1 cellular context compared by ENCODE assay signal in genomic region chr4:110632506-110633357, GRCh38.
TF ChIP-seq lines count a peak whose summit lies in the region.

No MANE protein-coding gene starts in this region.

TF ChIP-seq in HepG2, 621 proteins besides CTCF, POLR2A, EP300 and RAD21 (continued from another document):
- TF ChIP-seq ETS1 (CRISPR knock-in tag; IDR thresholded peaks at IDR 0.05) = no peak
- TF ChIP-seq BHLHE40 (IDR thresholded peaks at IDR 0.05; ENCODE audit: low read length) = no peak
- no peak for TF ChIP-seq STAT5B (CRISPR knock-in tag; IDR thresholded peaks at IDR 0.05)
- no peak for TF ChIP-seq SMAD3 (CRISPR knock-in tag; IDR thresholded peaks at IDR 0.05)
- TF ChIP-seq RERE (CRISPR knock-in tag; IDR thresholded peaks at IDR 0.05; ENCODE audit: low read depth) = no peak
- no peak for TF ChIP-seq THAP7 (CRISPR knock-in tag; IDR thresholded peaks at IDR 0.05)
- TF ChIP-seq, protein P1, sequence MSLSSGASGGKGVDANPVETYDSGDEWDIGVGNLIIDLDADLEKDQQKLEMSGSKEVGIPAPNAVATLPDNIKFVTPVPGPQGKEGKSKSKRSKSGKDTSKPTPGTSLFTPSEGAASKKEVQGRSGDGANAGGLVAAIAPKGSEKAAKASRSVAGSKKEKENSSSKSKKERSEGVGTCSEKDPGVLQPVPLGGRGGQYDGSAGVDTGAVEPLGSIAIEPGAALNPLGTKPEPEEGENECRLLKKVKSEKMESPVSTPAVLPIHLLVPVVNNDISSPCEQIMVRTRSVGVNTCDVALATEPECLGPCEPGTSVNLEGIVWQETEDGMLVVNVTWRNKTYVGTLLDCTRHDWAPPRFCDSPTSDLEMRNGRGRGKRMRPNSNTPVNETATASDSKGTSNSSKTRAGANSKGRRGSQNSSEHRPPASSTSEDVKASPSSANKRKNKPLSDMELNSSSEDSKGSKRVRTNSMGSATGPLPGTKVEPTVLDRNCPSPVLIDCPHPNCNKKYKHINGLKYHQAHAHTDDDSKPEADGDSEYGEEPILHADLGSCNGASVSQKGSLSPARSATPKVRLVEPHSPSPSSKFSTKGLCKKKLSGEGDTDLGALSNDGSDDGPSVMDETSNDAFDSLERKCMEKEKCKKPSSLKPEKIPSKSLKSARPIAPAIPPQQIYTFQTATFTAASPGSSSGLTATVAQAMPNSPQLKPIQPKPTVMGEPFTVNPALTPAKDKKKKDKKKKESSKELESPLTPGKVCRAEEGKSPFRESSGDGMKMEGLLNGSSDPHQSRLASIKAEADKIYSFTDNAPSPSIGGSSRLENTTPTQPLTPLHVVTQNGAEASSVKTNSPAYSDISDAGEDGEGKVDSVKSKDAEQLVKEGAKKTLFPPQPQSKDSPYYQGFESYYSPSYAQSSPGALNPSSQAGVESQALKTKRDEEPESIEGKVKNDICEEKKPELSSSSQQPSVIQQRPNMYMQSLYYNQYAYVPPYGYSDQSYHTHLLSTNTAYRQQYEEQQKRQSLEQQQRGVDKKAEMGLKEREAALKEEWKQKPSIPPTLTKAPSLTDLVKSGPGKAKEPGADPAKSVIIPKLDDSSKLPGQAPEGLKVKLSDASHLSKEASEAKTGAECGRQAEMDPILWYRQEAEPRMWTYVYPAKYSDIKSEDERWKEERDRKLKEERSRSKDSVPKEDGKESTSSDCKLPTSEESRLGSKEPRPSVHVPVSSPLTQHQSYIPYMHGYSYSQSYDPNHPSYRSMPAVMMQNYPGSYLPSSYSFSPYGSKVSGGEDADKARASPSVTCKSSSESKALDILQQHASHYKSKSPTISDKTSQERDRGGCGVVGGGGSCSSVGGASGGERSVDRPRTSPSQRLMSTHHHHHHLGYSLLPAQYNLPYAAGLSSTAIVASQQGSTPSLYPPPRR (CRISPR knock-in tag; IDR thresholded peaks at IDR 0.05; ENCODE audit: borderline replicate concordance) = no peak
- TF ChIP-seq, protein P2, sequence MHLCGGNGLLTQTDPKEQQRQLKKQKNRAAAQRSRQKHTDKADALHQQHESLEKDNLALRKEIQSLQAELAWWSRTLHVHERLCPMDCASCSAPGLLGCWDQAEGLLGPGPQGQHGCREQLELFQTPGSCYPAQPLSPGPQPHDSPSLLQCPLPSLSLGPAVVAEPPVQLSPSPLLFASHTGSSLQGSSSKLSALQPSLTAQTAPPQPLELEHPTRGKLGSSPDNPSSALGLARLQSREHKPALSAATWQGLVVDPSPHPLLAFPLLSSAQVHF (CRISPR knock-in tag; IDR thresholded peaks at IDR 0.05) = no peak
